8 cellular contexts compared by ENCODE assay signal in the genomic region with DNA sequence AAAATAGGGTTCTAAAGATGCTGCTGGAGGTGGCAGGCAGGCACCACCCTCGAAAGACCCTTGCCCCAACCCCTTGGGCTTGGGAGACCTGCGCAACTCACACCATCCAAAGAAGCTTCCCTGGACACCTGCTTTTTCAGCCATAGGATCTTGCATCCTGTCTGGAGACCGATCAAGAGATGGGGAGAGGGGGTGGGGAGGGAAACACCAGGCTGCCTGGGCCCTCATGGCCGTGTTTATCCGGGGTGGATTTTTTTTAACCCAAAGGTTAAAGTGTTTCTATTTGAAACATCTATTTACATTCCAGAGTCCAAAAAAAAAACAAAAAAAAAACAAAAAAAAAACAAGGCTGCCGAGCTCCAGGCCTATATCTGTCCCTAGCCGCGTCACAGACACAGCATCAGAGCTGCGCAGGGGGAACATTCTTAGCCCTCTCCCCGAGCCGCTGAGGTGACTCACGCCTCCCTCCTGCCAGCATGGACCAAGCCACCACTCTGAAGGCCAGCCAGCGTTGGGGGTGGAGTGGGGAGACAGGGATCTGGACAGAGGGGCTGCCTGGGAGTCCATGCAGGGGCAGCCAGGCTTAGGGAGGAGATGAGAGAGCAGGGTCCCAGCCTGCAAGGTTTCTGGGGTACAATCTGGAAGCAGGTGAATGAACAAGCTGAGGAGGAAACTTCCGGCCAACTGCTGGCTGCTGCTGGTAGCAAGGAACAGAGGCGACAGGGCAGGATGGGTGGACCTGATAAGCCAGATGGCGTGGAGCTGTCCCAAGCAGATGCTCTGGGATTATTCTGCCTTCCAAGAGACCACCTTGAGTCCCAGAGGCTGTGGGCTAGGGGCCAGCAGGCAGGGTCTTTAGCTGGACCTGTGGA. TPM values are rescaled to one million over a fixed set of nuclear protein-coding genes. Genes with fewer than 3 reads are reported as not detected.
DNase-seq lines count a peak whose midpoint lies in the region; ATAC-seq and TF ChIP-seq lines count a peak whose summit lies in the region.

No MANE protein-coding gene starts in this region.

- no peaks in the 10 kb centered on the region for H3K36me3 Mint-ChIP-seq in mesothelial cell of epicardium
- H3K36me3 Mint-ChIP-seq in activated CD8-positive, alpha-beta memory T cell treated with anti-CD3 and anti-CD28 coated beads, Interleukin-2, amount 10 ng/mL, durations not matched to agents 7 days and 5 days: no peaks in the 10 kb centered on the region

- H3K27me3 Mint-ChIP-seq in mesothelial cell of epicardium (ENCODE audit: low read depth): no peaks in the 10 kb centered on the region
- H3K27me3 Mint-ChIP-seq in activated CD8-positive, alpha-beta memory T cell treated with anti-CD3 and anti-CD28 coated beads, Interleukin-2, amount 10 ng/mL, durations not matched to agents 7 days and 5 days: no peaks in the 10 kb centered on the region

- no peak for TF ChIP-seq POLR2A in testis (IDR thresholded peaks at IDR 0.05)

- no peak overlapping the region for H3K27ac Mint-ChIP-seq in mesothelial cell of epicardium
- no peak overlapping the region for H3K27ac Mint-ChIP-seq in activated CD8-positive, alpha-beta memory T cell treated with anti-CD3 and anti-CD28 coated beads, Interleukin-2, amount 10 ng/mL, durations not matched to agents 7 days and 5 days

- H3K4me1 ChIP-seq in testis: peaks cover 69% of the 10 kb centered on the region

- H3K36me3 ChIP-seq in brain microvascular endothelial cell (replicated peaks) (no peaks in the 10 kb centered on the region), testis (ENCODE audit: low read depth, missing control alignments) (no peaks in the 10 kb centered on the region)

- H3K4me3 ChIP-seq in brain microvascular endothelial cell (ENCODE audit: low read depth, low read length) (peak overlapping the region; percentile 20), testis (no peak overlapping the region)

- no peaks in the 10 kb centered on the region for H3K9me3 Mint-ChIP-seq in mesothelial cell of epicardium
- no peaks in the 10 kb centered on the region for H3K9me3 Mint-ChIP-seq in activated CD8-positive, alpha-beta memory T cell treated with anti-CD3 and anti-CD28 coated beads, Interleukin-2, amount 10 ng/mL, durations not matched to agents 7 days and 5 days (ENCODE audit: low read depth)

- peak overlapping the region; percentile 61 for H3K27ac ChIP-seq in brain microvascular endothelial cell
- H3K27ac ChIP-seq in testis: peak overlapping the region; percentile 28 to 91

- DNase-seq in HuH-7.5 (ENCODE audit: low spot score) (peak; percentile 77), brain microvascular endothelial cell (peak; percentile 96), left kidney (ENCODE audit: low read depth, low spot score) (peak; percentile 56), testis (peak; percentile 91), mesothelial cell of epicardium (ENCODE audit: low spot score in 2 of 2, unreplicated experiment in 2 of 2) (no peak)
- no peak for DNase-seq in activated T-cell treated with anti-CD3 and anti-CD28 coated beads, Interleukin-2, amount 50 U/mL, for 1 hour
- DNase-seq in activated CD8-positive, alpha-beta memory T cell treated with anti-CD3 and anti-CD28 coated beads, Interleukin-2, amount 10 ng/mL, durations not matched to agents 7 days and 5 days: no peak

- no peak overlapping the region for H3K4me3 Mint-ChIP-seq in mesothelial cell of epicardium
- no peak overlapping the region for H3K4me3 Mint-ChIP-seq in activated CD8-positive, alpha-beta memory T cell treated with anti-CD3 and anti-CD28 coated beads, Interleukin-2, amount 10 ng/mL, durations not matched to agents 7 days and 5 days

- TF ChIP-seq CTCF in brain microvascular endothelial cell (IDR thresholded peaks at IDR 0.05; ENCODE audit: low read depth, low read length, missing control alignments) (no peak), testis (IDR thresholded peaks at IDR 0.05) (no peak), mesothelial cell of epicardium (IDR thresholded peaks at IDR 0.05; ENCODE audit: unreplicated experiment) (no peak)

- H3K9me3 ChIP-seq in testis: no peaks in the 10 kb centered on the region

- WGBS in testis, 2 donors: 29% methylated on average over 13 to 16 of the region's 16 CpGs

- peaks cover 19% of the 10 kb centered on the region for H3K4me1 Mint-ChIP-seq in mesothelial cell of epicardium
- H3K4me1 Mint-ChIP-seq in activated CD8-positive, alpha-beta memory T cell treated with anti-CD3 and anti-CD28 coated beads, Interleukin-2, amount 10 ng/mL, durations not matched to agents 7 days and 5 days: peaks cover 16% of the 10 kb centered on the region

- no peak for ATAC-seq in activated CD8-positive, alpha-beta memory T cell treated with anti-CD3 and anti-CD28 coated beads, Interleukin-2, amount 10 ng/mL, durations not matched to agents 7 days and 5 days
- ATAC-seq in GM21423 (IDR thresholded peaks at IDR 0.05; ENCODE audit: unreplicated experiment): no peak

- in situ Hi-C loops in brain microvascular endothelial cell (cut with HindIII; ENCODE audit: low pct_ligation_motif_present, low sequenced_read_pairs): no loop called here

- intact Hi-C loops in testis (cut with DNase I; ENCODE audit: low total_unique reads): no loop called here

- H3K27me3 ChIP-seq in brain microvascular endothelial cell (replicated peaks): no peaks in the 10 kb centered on the region
- H3K27me3 ChIP-seq in testis: no peaks in the 10 kb centered on the region

- CTCF ChIA-PET in activated CD8-positive, alpha-beta memory T cell treated with anti-CD3 and anti-CD28 coated beads, Interleukin-2, amount 10 ng/mL, durations not matched to agents 7 days and 5 days (lab: Charles Lee): interaction anchor here (0.8 to 1.0 kb wide), 3 partner anchors 35 to 101 kb away, joined by 3 read pairs; no protein-coding TSS in a partner anchor

RNA-seq across cellular contexts. Expression of a gene that starts 14.8 kb away (rescaled TPM):
- total RNA-seq in testis (100 to 1,000 TPM in 1 of 2 donors, 10 to 100 TPM in 1; 94.1 to 141 TPM), mesothelial cell of epicardium (33.4 to 34.1 TPM (median 33.5 TPM) in 3 replicates)
- 43.3 TPM for polyA plus RNA-seq in testis (ENCODE audit: insufficient read depth, low read depth, low replicate concordance)
- total RNA-seq in activated CD8-positive, alpha-beta memory T cell treated with anti-CD3 and anti-CD28 coated beads, Interleukin-2, amount 10 ng/mL, durations not matched to agents 7 days and 5 days: 10 to 100 TPM; 25.5 to 32.5 TPM

RNA-seq across cellular contexts. Expression of a gene that starts 33.1 kb away (rescaled TPM):
- 10 to 100 TPM; 20.0 to 20.2 TPM for total RNA-seq in testis
- 22.7 TPM for polyA plus RNA-seq in testis (ENCODE audit: insufficient read depth, low read depth, low replicate concordance)
- 6.0 to 6.4 TPM (median 6.2 TPM) in 3 replicates for total RNA-seq in mesothelial cell of epicardium
- 10 to 100 TPM; 19.8 to 23.1 TPM for total RNA-seq in activated CD8-positive, alpha-beta memory T cell treated with anti-CD3 and anti-CD28 coated beads, Interleukin-2, amount 10 ng/mL, durations not matched to agents 7 days and 5 days

RNA-seq across cellular contexts. Expression of a gene that starts 38.1 kb away (rescaled TPM):
- total RNA-seq in testis (10 to 100 TPM; 58.0 to 85.5 TPM), mesothelial cell of epicardium (58.3 to 63.2 TPM (median 61.4 TPM) in 3 replicates)
- polyA plus RNA-seq in testis (ENCODE audit: insufficient read depth, low read depth, low replicate concordance): 109 TPM
- 10 to 100 TPM; 21.7 to 25.6 TPM for total RNA-seq in activated CD8-positive, alpha-beta memory T cell treated with anti-CD3 and anti-CD28 coated beads, Interleukin-2, amount 10 ng/mL, durations not matched to agents 7 days and 5 days

RNA-seq across cellular contexts. Expression of a gene that starts 42.2 kb away (rescaled TPM):
- total RNA-seq in testis (10 to 100 TPM; 52.7 to 74.4 TPM), mesothelial cell of epicardium (51.4 to 60.8 TPM (median 58.0 TPM) in 3 replicates)
- polyA plus RNA-seq in testis (ENCODE audit: insufficient read depth, low read depth, low replicate concordance): 57.6 TPM
- 10 to 100 TPM; 68.3 to 76.8 TPM for total RNA-seq in activated CD8-positive, alpha-beta memory T cell treated with anti-CD3 and anti-CD28 coated beads, Interleukin-2, amount 10 ng/mL, durations not matched to agents 7 days and 5 days

Comparison
In these comparisons a context has a peak if more than half of its experiments do, and no peak if none do; other contexts are left out.
1. DNase-seq: peak in HuH-7.5 (single experiment), brain microvascular endothelial cell (single experiment), left kidney (single experiment) and testis (single experiment); none in mesothelial cell of epicardium (0 of 2), activated T-cell treated with anti-CD3 and anti-CD28 coated beads, Interleukin-2, amount 50 U/mL, for 1 hour (single experiment) and activated CD8-positive, alpha-beta memory T cell treated with anti-CD3 and anti-CD28 coated beads, Interleukin-2, amount 10 ng/mL, durations not matched to agents 7 days and 5 days (single experiment).